In the genomic region with DNA sequence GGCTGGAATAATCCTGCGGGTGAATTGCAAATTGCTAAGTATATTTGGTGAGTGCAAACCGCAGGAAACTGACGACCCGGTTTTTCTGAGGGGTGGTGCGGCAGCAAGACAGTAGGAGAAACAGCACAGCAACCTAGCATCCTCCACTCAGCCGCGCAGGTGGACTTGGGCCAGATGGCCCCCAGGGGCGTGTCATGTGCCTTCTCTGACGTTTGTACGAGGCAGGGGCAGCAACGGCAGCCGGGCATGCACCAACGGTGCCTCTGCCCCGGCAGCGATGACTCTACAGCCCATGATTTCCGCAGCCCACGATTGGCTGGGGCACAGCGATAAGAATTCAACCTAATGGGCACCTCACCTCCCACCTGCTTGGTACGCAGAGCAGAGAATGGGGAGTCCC, we compare ENCODE assay signal across 2 cellular contexts.
A peak's percentile ranks its signal among the peaks of the same experiment; 100 is the strongest.
TF ChIP-seq lines count a peak whose summit lies in the region.

No MANE protein-coding gene starts in this region.

TF ChIP-seq in A549, 52 proteins besides CTCF, POLR2A, EP300 and RAD21:
- TF ChIP-seq GATA3 (IDR thresholded peaks at IDR 0.05; ENCODE audit: borderline replicate concordance) (no peak), RNF2 (IDR thresholded peaks at IDR 0.05; ENCODE audit: borderline replicate concordance, low read depth) (0 out of 2 replicates have a peak, but pooled peaks have one; percentile 33)

TF ChIP-seq in H1, 55 proteins besides CTCF, POLR2A, EP300 and RAD21:
- TF ChIP-seq CHD1 (IDR thresholded peaks at IDR 0.05; ENCODE audit: low read depth, low read length), result no peak
- TF ChIP-seq GTF2F1 (IDR thresholded peaks at IDR 0.05; ENCODE audit: borderline replicate concordance, low read depth, low read length), result no peak
- TF ChIP-seq EZH2 (IDR thresholded peaks at IDR 0.05; ENCODE audit: low read depth, low read length, severe bottlenecking), result no peak
- no peak for TF ChIP-seq RXRA (IDR thresholded peaks at IDR 0.05; ENCODE audit: insufficient read depth, low read depth, low read length)
